1 cellular context compared by ENCODE assay signal in genomic region chr5:112703866-112704820, GRCh38.
A peak's percentile ranks its signal among the peaks of the same experiment; 100 is the strongest.
TF ChIP-seq lines count a peak whose summit lies in the region.

No MANE protein-coding gene starts in this region.

TF ChIP-seq in K562, 482 proteins besides CTCF, POLR2A, EP300 and RAD21 (continued from another document and continues in another):
- TF ChIP-seq ZBTB11 (CRISPR knock-in tag; IDR thresholded peaks at IDR 0.05) (peak in 1 of 3 experiments; percentile 54; a peak in 1 of 6 replicates), PRPF4 (IDR thresholded peaks at IDR 0.05; ENCODE audit: insufficient read depth, low read depth, low read length, poor library complexity, severe bottlenecking) (no peak), GATA2 (CRISPR knock-in tag; IDR thresholded peaks at IDR 0.05) (peak; percentile 60), ATF1 (CRISPR knock-in tag; IDR thresholded peaks at IDR 0.05) (no peak), ATF1 (tag; IDR thresholded peaks at IDR 0.05) (peak; percentile 20; the same call in 1 of the 2 replicates), ZBTB40 (IDR thresholded peaks at IDR 0.05) (0 out of 2 replicates have a peak, but pooled peaks have one; percentile 17), ZBTB40 (CRISPR knock-in tag; IDR thresholded peaks at IDR 0.05) (no peak), ZFP36 (IDR thresholded peaks at IDR 0.05; ENCODE audit: low read depth, low read length, partially characterized antibody) (no peak), JUNB (CRISPR knock-in tag; conservative IDR thresholded peaks at IDR 0.05) (no peak), MLLT1 (IDR thresholded peaks at IDR 0.05) (0 out of 4 replicates have a peak, but pooled peaks of 1 of the 2 experiments have one; percentile 25), NFYB (IDR thresholded peaks at IDR 0.05; ENCODE audit: extremely low read depth, insufficient read length) (no peak), DPF2 (IDR thresholded peaks at IDR 0.05) (peak; percentile 85), SMAD2 (IDR thresholded peaks at IDR 0.05; ENCODE audit: low read depth, low read length) (no peak), ZNF395 (CRISPR knock-in tag; IDR thresholded peaks at IDR 0.05) (0 out of 2 replicates have a peak, but pooled peaks have one; percentile 24), RCOR1 (IDR thresholded peaks at IDR 0.05; ENCODE audit: borderline replicate concordance in 1 of 2, low read depth in 2 of 2, low read length in 2 of 2) (peak in 1 of 2 experiments; percentile 72; a peak in 2 of 4 replicates), NRF1 (conservative IDR thresholded peaks at IDR 0.05 in 1 of 2, IDR thresholded peaks at IDR 0.05 in 1 of 2) (peak; percentile 41 to 48; a peak in 3 of 4 replicates), TCF3 (CRISPR knock-in tag; IDR thresholded peaks at IDR 0.05) (peak; percentile 93), NCOR1 (IDR thresholded peaks at IDR 0.05) (peak; percentile 84), TAL1 (IDR thresholded peaks at IDR 0.05) (peak; percentile 81), POLR2AphosphoS5 (IDR thresholded peaks at IDR 0.05; ENCODE audit: control insufficient read depth, insufficient read depth, low read depth, low read length) (peak; percentile 74; the same call in 1 of the 2 replicates), CBFA2T3 (IDR thresholded peaks at IDR 0.05) (peak; percentile 93), ZNF699 (CRISPR knock-in tag; IDR thresholded peaks at IDR 0.05; ENCODE audit: insufficient replicate concordance) (no peak), ZC3H4 (CRISPR knock-in tag; IDR thresholded peaks at IDR 0.05; ENCODE audit: borderline replicate concordance) (no peak), STAT5A (IDR thresholded peaks at IDR 0.05; ENCODE audit: borderline replicate concordance, low read length) (peak; percentile 75; the same call in 1 of the 2 replicates), GTF2E2 (tag; IDR thresholded peaks at IDR 0.05) (no peak), HES1 (IDR thresholded peaks at IDR 0.05; ENCODE audit: low read depth) (peak; percentile 61; the same call in 1 of the 2 replicates), ZBTB17 (CRISPR knock-in tag; IDR thresholded peaks at IDR 0.05) (peak; percentile 20; the same call in 1 of the 2 replicates), PBX2 (CRISPR knock-in tag; IDR thresholded peaks at IDR 0.05; ENCODE audit: low read depth) (no peak), PBX2 (tag; conservative IDR thresholded peaks at IDR 0.05; ENCODE audit: low read depth) (peak; percentile 43), RBM17 (IDR thresholded peaks at IDR 0.05; ENCODE audit: borderline replicate concordance, low read depth, low read length) (no peak), TEAD4 (IDR thresholded peaks at IDR 0.05; ENCODE audit: low read length) (peak; percentile 89), TEAD4 (CRISPR knock-in tag; IDR thresholded peaks at IDR 0.05; ENCODE audit: borderline replicate concordance) (no peak), ZNF311 (CRISPR knock-in tag; IDR thresholded peaks at IDR 0.05) (no peak), CBX3 (IDR thresholded peaks at IDR 0.05; ENCODE audit: borderline replicate concordance in 1 of 2, low read length in 2 of 2) (0 out of 3 replicates have a peak, but pooled peaks of 1 of the 2 experiments have one; percentile 38), DACH1 (IDR thresholded peaks at IDR 0.05; ENCODE audit: partially characterized antibody) (peak; percentile 55), HMBOX1 (IDR thresholded peaks at IDR 0.05) (peak; percentile 95), CTBP1 (IDR thresholded peaks at IDR 0.05; ENCODE audit: borderline replicate concordance) (peak; percentile 96), FOXA1 (IDR thresholded peaks at IDR 0.05; ENCODE audit: borderline replicate concordance) (peak; percentile 60), SMAD1 (IDR thresholded peaks at IDR 0.05; ENCODE audit: low read depth, low read length, partially characterized antibody) (peak; percentile 19)
